In the genomic region with DNA sequence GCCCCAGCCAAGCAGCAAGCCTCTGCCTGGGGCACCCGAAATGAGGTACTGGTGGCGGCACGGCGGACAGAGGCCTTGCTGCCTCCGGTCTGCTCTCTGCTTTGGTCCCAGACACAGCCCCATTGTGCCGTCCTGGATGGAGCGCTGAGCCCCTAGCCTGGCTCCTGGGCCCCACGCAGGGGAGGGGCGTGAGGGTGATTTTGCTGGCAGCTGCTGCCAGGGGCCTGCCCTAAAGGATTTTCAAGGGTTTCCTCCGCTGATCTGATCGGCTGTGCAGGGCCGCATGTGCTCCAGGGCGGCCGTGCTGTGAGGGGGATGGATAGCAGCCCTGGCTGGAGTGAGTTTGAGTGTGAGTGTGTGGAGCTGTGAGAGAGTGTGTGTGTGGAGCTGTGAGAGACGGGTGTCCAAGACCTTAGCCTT, we compare ENCODE assay signal across 8 cellular contexts. TPM values are rescaled to one million over a fixed set of nuclear protein-coding genes. Genes with fewer than 3 reads are reported as not detected.
A peak's percentile ranks its signal among the peaks of the same experiment; 100 is the strongest.
DNase-seq lines count a peak whose midpoint lies in the region; ATAC-seq and TF ChIP-seq lines count a peak whose summit lies in the region.

No MANE protein-coding gene starts in this region.

- H3K4me1 ChIP-seq in gastroesophageal sphincter (peaks cover 0 to 52% (median 26%) of the 10 kb centered on the region in 3 donors), rectal smooth muscle tissue (ENCODE audit: control insufficient read depth, insufficient read depth, low read length) (peaks cover 14% of the 10 kb centered on the region), body of pancreas (peaks cover 13% of the 10 kb centered on the region)

- TF ChIP-seq CTCF in VCaP (conservative IDR thresholded peaks at IDR 0.05) = no peak
- TF ChIP-seq CTCF in gastroesophageal sphincter (IDR thresholded peaks at IDR 0.05) = no peak
- TF ChIP-seq CTCF in body of pancreas (IDR thresholded peaks at IDR 0.05) = no peak

- H3K36me3 ChIP-seq in gastroesophageal sphincter = no peaks in the 10 kb centered on the region
- H3K36me3 ChIP-seq in rectal smooth muscle tissue (ENCODE audit: control insufficient read depth, insufficient read depth, low read length) = no peaks in the 10 kb centered on the region
- H3K36me3 ChIP-seq in body of pancreas (replicated peaks in 1 of 2; ENCODE audit: insufficient read depth in 1 of 2, low read depth in 2 of 2) = no peaks in the 10 kb centered on the region

- DNase-seq in ELF-1 (ENCODE audit: low read depth, low spot score) (peak; percentile 35), body of pancreas (no peak), HuH-7.5 (ENCODE audit: low spot score) (no peak)
- no peak for DNase-seq in stimulated activated CD4-positive, alpha-beta T cell treated with anti-CD3 and anti-CD28 coated beads, Interleukin-2, amount 100 ng/mL, for 48 hours

- H3K27ac ChIP-seq in VCaP (peak overlapping the region; percentile 84), gastroesophageal sphincter (peak overlapping the region in 3 of 4 donors; percentile 83 to 87 (median 84)), rectal smooth muscle tissue (ENCODE audit: low read depth, low read length) (peak overlapping the region; percentile 48), body of pancreas (no peak overlapping the region)

- intact Hi-C loops in body of pancreas (cut with DNase I) = no loop called here

- WGBS in gastroesophageal sphincter (ENCODE audit: low coverage in 1 of 2), 2 donors = 17% methylated on average over 1 of the region's 15 CpGs; no CpG with 5 or more reads in 1 of the 2 donors
- WGBS in body of pancreas, 2 donors = 48 to 78% methylated on average over 6 to 10 of the region's 15 CpGs

- TF ChIP-seq POLR2A in gastroesophageal sphincter (IDR thresholded peaks at IDR 0.05) (no peak), body of pancreas (IDR thresholded peaks at IDR 0.05) (no peak)

- H3K27me3 ChIP-seq in gastroesophageal sphincter = no peaks in the 10 kb centered on the region
- H3K27me3 ChIP-seq in rectal smooth muscle tissue (ENCODE audit: control insufficient read depth, insufficient read depth, low read length) = peaks cover 2% of the 10 kb centered on the region
- H3K27me3 ChIP-seq in body of pancreas = no peaks in the 10 kb centered on the region

- H3K4me3 ChIP-seq in gastroesophageal sphincter = peak overlapping the region; percentile 60 to 86
- H3K4me3 ChIP-seq in rectal smooth muscle tissue (ENCODE audit: low read length) = peak overlapping the region; percentile 71
- H3K4me3 ChIP-seq in body of pancreas = no peak overlapping the region

- no peak for TF ChIP-seq EP300 in gastroesophageal sphincter (IDR thresholded peaks at IDR 0.05)

- peak overlapping the region; percentile 0 for H3K9ac ChIP-seq in rectal smooth muscle tissue (ENCODE audit: low read length)

- no peak for ATAC-seq in gastroesophageal sphincter
- no peak for ATAC-seq in body of pancreas
- ATAC-seq in HG03521 (IDR thresholded peaks at IDR 0.05; ENCODE audit: unreplicated experiment) = no peak

- H3K9me3 ChIP-seq in gastroesophageal sphincter (no peaks in the 10 kb centered on the region), body of pancreas (no peaks in the 10 kb centered on the region)

RNA-seq across cellular contexts. Expression of gene GPSM1, which starts 1.3 kb away (rescaled TPM):
- total RNA-seq in gastroesophageal sphincter = 10 to 100 TPM in 3 of 4 donors, 1 to 10 TPM in 1; 10.0 to 14.9 (median 13.0) TPM
- 10 to 100 TPM; 15.8 to 23.1 TPM for total RNA-seq in body of pancreas

RNA-seq across cellular contexts. Expression of gene CCDC187, which starts 24.7 kb away (rescaled TPM):
- total RNA-seq in gastroesophageal sphincter (not detected), body of pancreas (1 to 10 TPM; 1.3 to 2.3 TPM)

RNA-seq across cellular contexts. Expression of gene DNLZ, which starts 34.9 kb away (rescaled TPM):
- total RNA-seq in gastroesophageal sphincter (10 to 100 TPM in 3 of 4 donors, 1 to 10 TPM in 1; 8.4 to 23.7 (median 15.7) TPM), body of pancreas (10 to 100 TPM; 24.1 to 31.3 TPM)

RNA-seq across cellular contexts. Expression of gene CARD9, which starts 44.8 kb away (rescaled TPM):
- total RNA-seq in gastroesophageal sphincter (1 to 10 TPM; 1.3 to 2.3 (median 1.8) TPM), body of pancreas (1 to 10 TPM in 1 of 2 donors, under 1 TPM in 1; 0.78 to 1.3 TPM)

Comparison
In these comparisons a context has a peak if more than half of its experiments do, and no peak if none do; other contexts are left out.
1. H3K27ac ChIP-seq: peak in VCaP (single experiment), gastroesophageal sphincter (3 of 4) and rectal smooth muscle tissue (single experiment); none in body of pancreas (0 of 4).
2. H3K4me3 ChIP-seq: peak in gastroesophageal sphincter (2 of 2) and rectal smooth muscle tissue (single experiment); none in body of pancreas (0 of 2).